27 cellular contexts compared by ENCODE assay signal in genomic region chr7:15556706-15557105, GRCh38. TPM values are rescaled to one million over a fixed set of nuclear protein-coding genes. Genes with fewer than 3 reads are reported as not detected.
DNase-seq lines count a peak whose midpoint lies in the region; ATAC-seq, FAIRE-seq and TF ChIP-seq lines count a peak whose summit lies in the region.
"Had no signal": no experiment of that assay in that cellular context is flagged by ENCODE, and none has a peak within 500 bp of the region (broad histone marks: within the 10 kb centered on the region; RNA-seq: fewer than 3 reads in every experiment).

No MANE protein-coding gene starts in this region.

- H3K27me3 ChIP-seq in endothelial cell of umbilical vein (ENCODE audit: control insufficient read depth in 2 of 2, insufficient read depth in 2 of 2, low read length in 2 of 2) (no peaks in the 10 kb centered on the region), PC-3 (ENCODE audit: low read length) (no peaks in the 10 kb centered on the region), neural progenitor cell (no peaks in the 10 kb centered on the region)
- H3K27me3 ChIP-seq: adrenal gland, upper lobe of right lung had no signal

- H3K4me1 Mint-ChIP-seq in osteocyte (ENCODE audit: unreplicated experiment): peaks cover 66% of the 10 kb centered on the region
- H3K4me1 Mint-ChIP-seq in neural progenitor cell: peaks cover 8% of the 10 kb centered on the region

- POLR2A ChIA-PET in endothelial cell of umbilical vein (lab: Charles Lee): no interaction called here
- POLR2A ChIA-PET in PC-3 (lab: Charles Lee; ENCODE audit: unreplicated experiment): no interaction called here

- H3K36me3 ChIP-seq in endothelial cell of umbilical vein (ENCODE audit: control insufficient read depth in 2 of 2, extremely low read depth in 1 of 2, insufficient read depth in 2 of 2, low read length in 2 of 2) (no peaks in the 10 kb centered on the region), PC-3 (ENCODE audit: low read depth, low read length) (no peaks in the 10 kb centered on the region), neural progenitor cell (no peaks in the 10 kb centered on the region)
- H3K36me3 ChIP-seq: adrenal gland, upper lobe of right lung had no signal

- no peaks in the 10 kb centered on the region for H3K36me3 Mint-ChIP-seq in osteocyte (ENCODE audit: unreplicated experiment)
- H3K36me3 Mint-ChIP-seq in neural progenitor cell: no peaks in the 10 kb centered on the region

- H3K27ac ChIP-seq in endothelial cell of umbilical vein (ENCODE audit: insufficient read depth, low read depth, low read length) (no peak overlapping the region), PC-3 (ENCODE audit: low read length) (no peak overlapping the region), neural progenitor cell (no peak overlapping the region)
- H3K27ac ChIP-seq: adrenal gland, upper lobe of right lung had no signal

- H3K9me1 ChIP-seq in endothelial cell of umbilical vein (replicated peaks; ENCODE audit: control insufficient read depth, extremely low read depth, insufficient read depth, low read length): no peaks in the 10 kb centered on the region

- H3K4me3 Mint-ChIP-seq in osteocyte (ENCODE audit: unreplicated experiment) (peak overlapping the region; percentile 18), neural progenitor cell (no peak overlapping the region)
- H3K4me3 Mint-ChIP-seq: dendritic cell treated with granulocyte-macrophage colony-stimulating factor and Interleukin-4, amounts not matched to agents 40 ng/mL and 50 ng/mL, for 4 days; stimulated activated naive CD8-positive, alpha-beta T cell treated with anti-CD3 and anti-CD28 coated beads, Interleukin-15, Interleukin-2, amounts not matched to agents 100 ng/mL and 50 ng/mL, for 24 hours had no signal

- intact Hi-C loops in endothelial cell of umbilical vein (cut with micrococcal nuclease): loop anchor here (5.0 kb wide), 2 partner anchors 249 to 516 kb away; no protein-coding TSS in a partner anchor
- intact Hi-C loops in PC-3 (cut with micrococcal nuclease): loop anchor here (5.0 kb wide), 3 partner anchors 94 to 511 kb away; no protein-coding TSS in a partner anchor

- H3K27me3 Mint-ChIP-seq in osteocyte (ENCODE audit: unreplicated experiment) (no peaks in the 10 kb centered on the region), neural progenitor cell (ENCODE audit: insufficient read depth, low read depth) (no peaks in the 10 kb centered on the region)
- H3K27me3 Mint-ChIP-seq: dendritic cell treated with granulocyte-macrophage colony-stimulating factor and Interleukin-4, amounts not matched to agents 40 ng/mL and 50 ng/mL, for 4 days; stimulated activated naive CD8-positive, alpha-beta T cell treated with anti-CD3 and anti-CD28 coated beads, Interleukin-15, Interleukin-2, amounts not matched to agents 100 ng/mL and 50 ng/mL, for 24 hours had no signal

- H4K20me1 ChIP-seq in endothelial cell of umbilical vein (replicated peaks; ENCODE audit: control insufficient read depth, extremely low read depth, insufficient read depth, low read length): no peaks in the 10 kb centered on the region
- no peaks in the 10 kb centered on the region for H4K20me1 ChIP-seq in PC-3 (ENCODE audit: low read length)
- no peaks in the 10 kb centered on the region for H4K20me1 ChIP-seq in neural progenitor cell (ENCODE audit: low read depth)

- CTCF ChIA-PET in endothelial cell of umbilical vein (lab: Charles Lee): interaction anchor here (0.7 to 3.5 kb wide), 2 partner anchors 23 to 164 kb away, joined by 3 to 27 read pairs; no protein-coding TSS in a partner anchor
- CTCF ChIA-PET in PC-3 (lab: Charles Lee): interaction anchor here (0.6 kb wide), 1 partner anchor 62 kb away, joined by 18 read pairs; no protein-coding TSS in a partner anchor

- BruUV-seq in endothelial cell of umbilical vein (replicated peaks; lab: Mats Ljungman, UMichigan): no TSS peak
- BruUV-seq in PC-3 (replicated peaks; lab: Mats Ljungman, UMichigan): no TSS peak

- H3K4me2 ChIP-seq in endothelial cell of umbilical vein (ENCODE audit: insufficient read depth, low read length) (peak overlapping the region; percentile 49), PC-3 (ENCODE audit: low read length) (no peak overlapping the region), neural progenitor cell (no peak overlapping the region)

- H3K79me2 ChIP-seq in endothelial cell of umbilical vein (ENCODE audit: control insufficient read depth, insufficient read depth, low read length): no peaks in the 10 kb centered on the region
- H3K79me2 ChIP-seq in PC-3 (ENCODE audit: low read length): no peaks in the 10 kb centered on the region
- no peaks in the 10 kb centered on the region for H3K79me2 ChIP-seq in neural progenitor cell (ENCODE audit: low read depth)

- no peak for FAIRE-seq in endothelial cell of umbilical vein (lab: Jason Lieb, UNC)
- FAIRE-seq: GM19239 had no signal

- H3F3A ChIP-seq in PC-3 (ENCODE audit: low read length, unreplicated experiment): no peaks in the 10 kb centered on the region
- H3F3A ChIP-seq in neural progenitor cell (ENCODE audit: low read depth): no peaks in the 10 kb centered on the region

- H3K4me1 ChIP-seq in endothelial cell of umbilical vein (ENCODE audit: control insufficient read depth, extremely low read depth, insufficient read depth, low read length): peaks cover 38% of the 10 kb centered on the region
- H3K4me1 ChIP-seq in PC-3 (ENCODE audit: insufficient read depth, low read length): 0 out of 2 replicates have a peak, but pooled peaks cover 4% of the 10 kb centered on the region
- no peaks in the 10 kb centered on the region for H3K4me1 ChIP-seq in neural progenitor cell
- H3K4me1 ChIP-seq: adrenal gland, upper lobe of right lung had no signal

- H2AFZ ChIP-seq in endothelial cell of umbilical vein (ENCODE audit: low read depth, low read length) (peak overlapping the region; percentile 86), PC-3 (ENCODE audit: low read length) (no peak overlapping the region), neural progenitor cell (replicated peaks) (no peak overlapping the region)

- H3K9me2 ChIP-seq in PC-3 (replicated peaks; ENCODE audit: low read length): no peaks in the 10 kb centered on the region

- H3K9me3 ChIP-seq in endothelial cell of umbilical vein (replicated peaks; ENCODE audit: control insufficient read depth, insufficient read depth, low read length): no peaks in the 10 kb centered on the region
- H3K9me3 ChIP-seq in PC-3 (ENCODE audit: low read length): no peaks in the 10 kb centered on the region
- H3K9me3 ChIP-seq in neural progenitor cell (ENCODE audit: low read depth): no peaks in the 10 kb centered on the region
- H3K9me3 ChIP-seq: adrenal gland, upper lobe of right lung had no signal

- no peak for TF ChIP-seq POLR2A in endothelial cell of umbilical vein (IDR thresholded peaks at IDR 0.05; ENCODE audit: low read depth, low read length)

- DNase-seq in NCI-H1092 treated with DMSO at 0.1 percent for 48 hours (lab: John Stamatoyannopoulos, UW): peak; percentile 69
- DNase-seq in NCI-H1092 (lab: John Stamatoyannopoulos, UW): no peak
- peak; percentile 49 for DNase-seq in NCI-H748 treated with DMSO at 0.1 percent for 48 hours (lab: John Stamatoyannopoulos, UW)
- peak; percentile 13 for DNase-seq in endothelial cell of umbilical vein (ENCODE audit: low read depth, low spot score)
- no peak for DNase-seq in osteocyte (ENCODE audit: extremely low spot score, unreplicated experiment)
- no peak for DNase-seq in NCI-H524 treated with DMSO at 0.1 percent for 48 hours (lab: John Stamatoyannopoulos, UW)
- DNase-seq in PC-3: no peak
- no peak for DNase-seq in neural progenitor cell (ENCODE audit: low spot score)
- DNase-seq: 8988T; activated CD4-positive, CD25-positive, alpha-beta regulatory T cell treated with anti-CD3 and anti-CD28 coated beads, Interleukin-2, amount 50 U/mL, for 72 hours; activated gamma-delta T cell treated with Interleukin-2 at 50 U/mL for 16 hours; activated T-cell treated with anti-CD3 and anti-CD28 coated beads, Interleukin-2, amount 50 U/mL, for 1 hour; adrenal gland; DMS79 treated with DMSO at 0.1 percent for 48 hours; hippocampal formation; NCI-H2029; NCI-H2227 treated with DMSO at 0.1 percent for 48 hours; nucleus accumbens; retina; stimulated activated CD4-positive, alpha-beta T cell treated with anti-CD3 and anti-CD28 coated beads, Interleukin-12 subunit alpha, Interleukin-12 subunit beta, amount 100 ng/mL, for 4 hours; stimulated activated CD4-positive, alpha-beta T cell treated with anti-CD3 and anti-CD28 coated beads, Interleukin-4, amount 100 ng/mL, for 4 hours; SW 1271; upper lobe of right lung had no signal

- peak overlapping the region; percentile 87 for H3K27ac Mint-ChIP-seq in osteocyte (ENCODE audit: unreplicated experiment)
- H3K27ac Mint-ChIP-seq in neural progenitor cell: no peak overlapping the region
- H3K27ac Mint-ChIP-seq: dendritic cell treated with granulocyte-macrophage colony-stimulating factor and Interleukin-4, amounts not matched to agents 40 ng/mL and 50 ng/mL, for 4 days; stimulated activated naive CD8-positive, alpha-beta T cell treated with anti-CD3 and anti-CD28 coated beads, Interleukin-15, Interleukin-2, amounts not matched to agents 100 ng/mL and 50 ng/mL, for 24 hours had no signal

- no peak overlapping the region for H3K9ac ChIP-seq in endothelial cell of umbilical vein (replicated peaks; ENCODE audit: extremely low read depth, insufficient read depth, low read length)
- no peak overlapping the region for H3K9ac ChIP-seq in PC-3 (ENCODE audit: low read length)
- H3K9ac ChIP-seq in neural progenitor cell: no peak overlapping the region

- TF ChIP-seq CTCF in endothelial cell of umbilical vein (IDR thresholded peaks at IDR 0.05; ENCODE audit: extremely low read depth in 1 of 2, insufficient read depth in 1 of 2, low read depth in 1 of 2, low read length in 2 of 2) (no peak), osteocyte (IDR thresholded peaks at IDR 0.05) (no peak), PC-3 (conservative IDR thresholded peaks at IDR 0.05; ENCODE audit: low read depth, low read length) (no peak), neural progenitor cell (IDR thresholded peaks at IDR 0.05) (no peak)

- ATAC-seq in PC-3: no peak
- ATAC-seq: upper lobe of right lung had no signal

- H3K4me3 ChIP-seq in endothelial cell of umbilical vein (replicated peaks in 1 of 3; ENCODE audit: insufficient read depth in 1 of 3, low read depth in 1 of 3, low read length in 3 of 3) (peak overlapping the region in 1 of 3 experiments; percentile 8), PC-3 (ENCODE audit: low read length) (no peak overlapping the region), neural progenitor cell (no peak overlapping the region)
- H3K4me3 ChIP-seq: adrenal gland, lung, upper lobe of right lung had no signal

- H3K9me3 Mint-ChIP-seq in osteocyte (ENCODE audit: unreplicated experiment): no peaks in the 10 kb centered on the region
- H3K9me3 Mint-ChIP-seq in neural progenitor cell: no peaks in the 10 kb centered on the region
- H3K9me3 Mint-ChIP-seq: dendritic cell treated with granulocyte-macrophage colony-stimulating factor and Interleukin-4, amounts not matched to agents 40 ng/mL and 50 ng/mL, for 4 days; stimulated activated naive CD8-positive, alpha-beta T cell treated with anti-CD3 and anti-CD28 coated beads, Interleukin-15, Interleukin-2, amounts not matched to agents 100 ng/mL and 50 ng/mL, for 24 hours had no signal

- dilution Hi-C loops in endothelial cell of umbilical vein (cut with MboI; ENCODE audit: extremely low pct_ligation_motif_present, low sequenced_read_pairs): loop anchor here (25.0 kb wide), 1 partner anchor 156 kb away; no protein-coding TSS in a partner anchor

RNA-seq across cellular contexts. Expression of gene AGMO, which starts 5.1 kb away (rescaled TPM):
- total RNA-seq in endothelial cell of umbilical vein (0.40 and 1.2 TPM in 2 replicates), osteocyte (0.99 and 1.7 TPM in 2 replicates), PC-3 (2014; rRNA removed) (0.11 TPM in 1 of 2 replicates, not detected in the other), neural progenitor cell (ENCODE audit: low replicate concordance) (0.30 and 0.59 TPM in 2 replicates)
- 0.14 and 0.23 TPM in 2 replicates for polyA plus RNA-seq in endothelial cell of umbilical vein
- 0.14 and 0.17 TPM in 2 replicates for polyA plus RNA-seq in endothelial cell of umbilical vein (2011; cell fraction: cytosol; rRNA removed)
- 0.24 and 0.35 TPM in 2 replicates for polyA plus RNA-seq in endothelial cell of umbilical vein (2011; cell fraction: nucleus; rRNA removed)
- 1.8 and 2.8 TPM in 2 replicates for polyA plus RNA-seq in endothelial cell of umbilical vein (2012)
- polyA minus RNA-seq in endothelial cell of umbilical vein: 0.62 and 0.85 TPM in 2 replicates
- polyA minus RNA-seq in endothelial cell of umbilical vein (2011; cell fraction: cytosol; rRNA and poly(A)+ RNA removed): not detected
- 1.9 and 4.1 TPM in 2 replicates for polyA minus RNA-seq in endothelial cell of umbilical vein (2011; cell fraction: nucleus; rRNA and poly(A)+ RNA removed)

Comparison
In these comparisons a context has a peak if more than half of its experiments do, and no peak if none do; other contexts are left out.
1. DNase-seq: peak in NCI-H1092 treated with DMSO at 0.1 percent for 48 hours (single experiment), NCI-H748 treated with DMSO at 0.1 percent for 48 hours (single experiment) and endothelial cell of umbilical vein (single experiment); none in NCI-H1092 (single experiment), osteocyte (single experiment), NCI-H524 treated with DMSO at 0.1 percent for 48 hours (single experiment), PC-3 (single experiment) and neural progenitor cell (single experiment).